8 cellular contexts compared by ENCODE assay signal in the genomic region with DNA sequence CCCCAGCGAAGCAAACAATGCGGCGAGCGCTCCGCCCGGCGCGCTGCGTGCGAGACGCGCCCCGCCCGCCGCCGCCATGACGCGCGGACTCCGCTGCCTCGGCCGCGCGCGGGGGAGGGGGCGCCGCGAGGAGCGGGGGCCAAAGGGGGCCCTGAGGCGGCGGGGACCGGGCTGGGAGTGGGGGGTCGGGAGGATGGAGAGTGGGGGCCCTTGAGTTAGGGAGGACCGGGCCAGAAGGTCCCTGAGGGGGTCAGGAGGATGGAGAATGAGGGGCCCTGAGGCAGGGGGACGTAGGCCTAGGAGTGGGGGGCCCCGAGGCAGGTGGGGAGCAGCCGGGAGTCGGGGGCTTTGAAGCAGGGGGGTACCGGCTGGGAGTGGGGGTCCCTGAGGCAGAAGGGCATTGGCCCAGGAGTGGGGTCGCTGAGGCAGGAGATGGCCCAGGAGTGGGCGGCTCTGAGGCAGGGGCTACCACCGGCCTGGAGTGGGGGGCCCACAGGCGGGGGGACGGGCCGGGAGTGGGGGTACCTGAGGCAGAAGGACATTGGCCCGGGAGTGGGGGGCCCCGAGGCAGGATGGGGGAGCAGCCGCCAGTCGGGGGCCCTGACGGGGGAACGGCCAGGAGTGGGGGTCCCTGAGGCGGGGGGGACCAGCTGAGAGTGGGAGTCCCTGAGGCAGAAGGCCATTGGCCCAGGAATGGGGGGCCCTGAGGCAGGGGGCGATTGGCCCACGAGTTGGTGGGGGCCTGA. TPM values are rescaled to one million over a fixed set of nuclear protein-coding genes. Genes with fewer than 3 reads are reported as not detected.
DNase-seq lines count a peak whose midpoint lies in the region; ATAC-seq lines count a peak whose summit lies in the region.

A gene (minus strand): TSS at position 21 of the 746 bp plus-strand sequence. CDS start 3,556 bp downstream, outside the sequence.

- peak within 1 kb of the TSS; percentile 83 to 85 for H3K9ac ChIP-seq in mucosa of rectum (ENCODE audit: low read depth in 1 of 2, low read length in 2 of 2)
- H3K9ac ChIP-seq in stomach smooth muscle (ENCODE audit: low read length in 2 of 2), result peak within 1 kb of the TSS; percentile 76 to 78

- H3K36me3 ChIP-seq in mucosa of rectum (ENCODE audit: control insufficient read depth in 2 of 2, insufficient read depth in 2 of 2, low read length in 2 of 2), result peaks cover 10 to 19% of the 10 kb centered on the region in 2 donors
- peaks cover 10% of the 10 kb centered on the region in 2 donors for H3K36me3 ChIP-seq in stomach smooth muscle (ENCODE audit: control insufficient read depth in 2 of 2, insufficient read depth in 2 of 2, low read length in 2 of 2)

- DNase-seq in AG20443 (ENCODE audit: low spot score) (peak; percentile 90), GM19238 (ENCODE audit: insufficient read length, low spot score) (peak; percentile 71), NOMO-1 (lab: John Stamatoyannopoulos, UW; ENCODE audit: unreplicated experiment in 2 of 2) (peak; percentile 25 to 51)
- DNase-seq in activated T-cell treated with anti-CD3 and anti-CD28 coated beads, Interleukin-2, amount 50 U/mL, for 1 hour, result peak; percentile 73

- peak within 1 kb of the TSS; percentile 80 to 83 for H3K27ac ChIP-seq in mucosa of rectum (ENCODE audit: low read depth in 2 of 2, low read length in 2 of 2)
- H3K27ac ChIP-seq in stomach smooth muscle (ENCODE audit: low read length), result peak within 1 kb of the TSS; percentile 80

- H3K4me3 ChIP-seq in mucosa of rectum (ENCODE audit: low read length in 2 of 2) (peak within 1 kb of the TSS; percentile 79 to 80), stomach smooth muscle (ENCODE audit: low read length in 2 of 2) (peak within 1 kb of the TSS; percentile 83 to 88)

- peaks cover 21% of the 10 kb centered on the region in 2 donors for H3K4me1 ChIP-seq in mucosa of rectum (ENCODE audit: control insufficient read depth in 2 of 2, insufficient read depth in 2 of 2, low read length in 2 of 2)
- peaks cover 30% of the 10 kb centered on the region for H3K4me1 ChIP-seq in stomach smooth muscle (ENCODE audit: control insufficient read depth, insufficient read depth, low read length)

- ATAC-seq in esophagus mucosa (peak; percentile 43), GM21786 (IDR thresholded peaks at IDR 0.05; ENCODE audit: unreplicated experiment) (no peak)

- no peaks in the 10 kb centered on the region for H3K9me3 ChIP-seq in mucosa of rectum (ENCODE audit: control insufficient read depth in 2 of 2, low read length in 2 of 2)
- H3K9me3 ChIP-seq in stomach smooth muscle (ENCODE audit: control insufficient read depth in 2 of 2, low read length in 2 of 2), result peaks cover 4 to 8% of the 10 kb centered on the region in 2 donors

- H3K27me3 ChIP-seq in mucosa of rectum (ENCODE audit: control insufficient read depth in 2 of 2, insufficient read depth in 2 of 2, low read length in 2 of 2), result no peaks in the 10 kb centered on the region
- H3K27me3 ChIP-seq in stomach smooth muscle (ENCODE audit: control insufficient read depth in 1 of 2, insufficient read depth in 2 of 2, low read length in 2 of 2), result no peaks in the 10 kb centered on the region

RNA-seq across cellular contexts. Expression of the gene that starts here (rescaled TPM):
- total RNA-seq in esophagus mucosa, result 23.8 TPM

Comparison
In these comparisons a context has a peak if more than half of its experiments do, and no peak if none do; other contexts are left out.
1. DNase-seq: peak in every context shown above with its lines; median percentile 90 in AG20443; 73 in activated T-cell treated with anti-CD3 and anti-CD28 coated beads, Interleukin-2, amount 50 U/mL, for 1 hour; 71 in GM19238; 38 in NOMO-1.